Comparison of ENCODE assay signal across 8 cellular contexts in genomic region chr3:51538459-51539290, GRCh38. TPM values are rescaled to one million over a fixed set of nuclear protein-coding genes. Genes with fewer than 3 reads are reported as not detected.
DNase-seq lines count a peak whose midpoint lies in the region; FAIRE-seq and TF ChIP-seq lines count a peak whose summit lies in the region.

Gene RAD54L2 (plus strand): TSS chr3:51538719. CDS start chr3:51590421, 51,702 bp downstream.

- WGBS in transverse colon (ENCODE audit: low coverage in 1 of 2), 2 donors, result 2% methylated on average over 37 of the region's 91 CpGs; no CpG with 5 or more reads in 1 of the 2 donors

- H3K27ac ChIP-seq in MM.1S (ENCODE audit: low read length), result peak within 1 kb of the TSS; percentile 4; the same call in 1 of the 2 replicates
- H3K27ac ChIP-seq in transverse colon, result peak within 1 kb of the TSS; percentile 88 to 94 (median 90)

- intact Hi-C loops in cardiac septum (cut with DNase I), result loop anchor here (2.0 to 5.0 kb wide), 2 partner anchors 38 to 134 kb away; partner anchors contain the start of genes DCAF1 and TEX264
- intact Hi-C loops in transverse colon (cut with DNase I; ENCODE audit: low total_unique reads), result no loop called here

- H3K4me3 ChIP-seq in GM06990 (replicated peaks; ENCODE audit: low read depth, low read length), result peak within 1 kb of the TSS; percentile 85
- H3K4me3 ChIP-seq in MM.1S (ENCODE audit: low read length), result peak within 1 kb of the TSS; percentile 80
- peak within 1 kb of the TSS; percentile 95 for H3K4me3 ChIP-seq in adipocyte (ENCODE audit: low read length)
- H3K4me3 ChIP-seq in transverse colon, result peak within 1 kb of the TSS; percentile 84 to 96 (median 91)

- H3K9ac ChIP-seq in MM.1S (ENCODE audit: low read length), result peak within 1 kb of the TSS; percentile 89
- peak within 1 kb of the TSS; percentile 93 for H3K9ac ChIP-seq in adipocyte (ENCODE audit: low read length)

- DNase-seq in GM06990 (ENCODE audit: extremely low read depth, insufficient read length) (peak; percentile 88), H54 (ENCODE audit: insufficient read length, low spot score) (peak; percentile 72), MM.1S (peak; percentile 82), T follicular helper cell (ENCODE audit: low read depth) (peak; percentile 59), adipocyte (ENCODE audit: low read depth) (peak; percentile 96), cardiac septum (ENCODE audit: low spot score) (peak; percentile 91), pons (ENCODE audit: low spot score) (peak; percentile 53), transverse colon (peak; percentile 86)

- peaks cover 42% of the 10 kb centered on the region for H3K79me2 ChIP-seq in MM.1S (ENCODE audit: low read length)

- H3K4me2 ChIP-seq in MM.1S (ENCODE audit: low read depth, low read length), result peak within 1 kb of the TSS; percentile 97

- no peaks in the 10 kb centered on the region for H3K9me3 ChIP-seq in MM.1S (replicated peaks; ENCODE audit: insufficient read depth, low read length)
- H3K9me3 ChIP-seq in adipocyte (ENCODE audit: control insufficient read depth, low read length), result no peaks in the 10 kb centered on the region
- no peaks in the 10 kb centered on the region for H3K9me3 ChIP-seq in transverse colon

- H4K20me1 ChIP-seq in MM.1S (ENCODE audit: insufficient read depth, low read length), result no peaks in the 10 kb centered on the region

- no peak for FAIRE-seq in H54 (lab: Jason Lieb, UNC)

- H3K9me2 ChIP-seq in MM.1S (replicated peaks; ENCODE audit: insufficient read depth, low read length), result no peaks in the 10 kb centered on the region

- TF ChIP-seq EP300 in transverse colon (IDR thresholded peaks at IDR 0.05; ENCODE audit: low read depth), result no peak

- 0 out of 2 replicates have a peak, but pooled peaks cover 16% of the 10 kb centered on the region for H3K4me1 ChIP-seq in MM.1S (ENCODE audit: low read length)
- peaks cover 26% of the 10 kb centered on the region for H3K4me1 ChIP-seq in adipocyte (ENCODE audit: control insufficient read depth, insufficient read depth, low read length)
- peaks cover 14 to 20% (median 17%) of the 10 kb centered on the region in 4 donors for H3K4me1 ChIP-seq in transverse colon

- H3K36me3 ChIP-seq in GM06990 (ENCODE audit: control insufficient read depth, insufficient read depth, low read length) (no peaks in the 10 kb centered on the region; the same call in 1 of the 2 replicates), MM.1S (replicated peaks; ENCODE audit: insufficient read depth, low read length) (0 out of 2 replicates have a peak, but pooled peaks cover 3% of the 10 kb centered on the region), adipocyte (ENCODE audit: control insufficient read depth, insufficient read depth, low read length, severe bottlenecking) (no peaks in the 10 kb centered on the region), transverse colon (no peaks in the 10 kb centered on the region)

- H2AFZ ChIP-seq in MM.1S (ENCODE audit: low read length), result peak within 1 kb of the TSS; percentile 100

- H3K27me3 ChIP-seq in GM06990 (replicated peaks; ENCODE audit: control insufficient read depth, insufficient read depth, low read length), result no peaks in the 10 kb centered on the region
- H3K27me3 ChIP-seq in MM.1S (replicated peaks; ENCODE audit: insufficient read depth, low read length), result no peaks in the 10 kb centered on the region
- H3K27me3 ChIP-seq in adipocyte (replicated peaks; ENCODE audit: control insufficient read depth, insufficient read depth, low read length), result no peaks in the 10 kb centered on the region
- no peaks in the 10 kb centered on the region for H3K27me3 ChIP-seq in transverse colon

- H3F3A ChIP-seq in MM.1S (ENCODE audit: insufficient read depth, low read length), result peaks cover 4% of the 10 kb centered on the region; the same call in 1 of the 2 replicates

- in situ Hi-C loops in transverse colon (cut with MboI; ENCODE audit: low pct_ligation_motif_present in 1 of 4, low pct_unique_long_range_greater_than_20kb in 1 of 4, low sequenced_read_pairs in 3 of 4), result no loop called here

- TF ChIP-seq CTCF in GM06990 (IDR thresholded peaks at IDR 0.05; ENCODE audit: insufficient read depth, low read length, poor library complexity, severe bottlenecking), result no peak
- 0 out of 2 replicates have a peak, but pooled peaks have one; percentile 4 for TF ChIP-seq CTCF in MM.1S (IDR thresholded peaks at IDR 0.05; ENCODE audit: low read length)
- TF ChIP-seq CTCF in transverse colon (IDR thresholded peaks at IDR 0.05), result peak in 2 of 5 experiments; percentile 9 to 14

- peak; percentile 76 for TF ChIP-seq POLR2A in H54 (IDR thresholded peaks at IDR 0.05; ENCODE audit: low read depth, low read length)
- no peak for TF ChIP-seq POLR2A in transverse colon (IDR thresholded peaks at IDR 0.05)

RNA-seq across cellular contexts. Expression of gene RAD54L2, which starts in this region (rescaled TPM):
- total RNA-seq in cardiac septum (16.5 TPM), transverse colon (10 to 100 TPM; 13.1 to 24.9 (median 18.2) TPM)

Comparison
In these comparisons a context has a peak if more than half of its experiments do, and no peak if none do; other contexts are left out.
1. Peak in every context shown above with its lines: DNase-seq, H3K4me3 ChIP-seq and H3K27ac ChIP-seq.